In genomic region chr2:226048625-226049024, GRCh38 we compare ENCODE assay signal across 14 cellular contexts.
DNase-seq lines count a peak whose midpoint lies in the region; ATAC-seq and TF ChIP-seq lines count a peak whose summit lies in the region.
"Had no signal": no experiment of that assay in that cellular context is flagged by ENCODE, and none has a peak within 500 bp of the region (broad histone marks: within the 10 kb centered on the region; RNA-seq: fewer than 3 reads in every experiment).

No MANE protein-coding gene starts in this region.

- H3K36me3 ChIP-seq in MG63, result no peaks in the 10 kb centered on the region
- H3K36me3 ChIP-seq in lower lobe of right lung, result no peaks in the 10 kb centered on the region
- no peaks in the 10 kb centered on the region for H3K36me3 ChIP-seq in MM.1S (replicated peaks; ENCODE audit: insufficient read depth, low read length)

- H3K27me3 ChIP-seq in MG63 (no peaks in the 10 kb centered on the region), lower lobe of right lung (ENCODE audit: low read depth) (no peaks in the 10 kb centered on the region), MM.1S (replicated peaks; ENCODE audit: insufficient read depth, low read length) (no peaks in the 10 kb centered on the region)

- ATAC-seq in lower lobe of right lung, result peak; percentile 53 to 70

- H3K4me3 Mint-ChIP-seq in chondrocyte (ENCODE audit: unreplicated experiment), result no peak overlapping the region
- no peak overlapping the region for H3K4me3 Mint-ChIP-seq in activated T-cell treated with anti-CD3 and anti-CD28 coated beads, Interleukin-2, amount 50 U/mL, for 24 hours
- H3K4me3 Mint-ChIP-seq: CD4-positive, alpha-beta memory T cell; dendritic cell treated with granulocyte-macrophage colony-stimulating factor and Interleukin-4, amounts not matched to agents 40 ng/mL and 50 ng/mL, for 4 days had no signal

- no peak overlapping the region for H3K27ac ChIP-seq in lower lobe of right lung
- no peak overlapping the region for H3K27ac ChIP-seq in MM.1S (ENCODE audit: low read length)

- intact Hi-C loops in lower lobe of right lung (cut with DNase I), result no loop called here

- H3K36me3 Mint-ChIP-seq in chondrocyte (ENCODE audit: low read depth), result no peaks in the 10 kb centered on the region
- H3K36me3 Mint-ChIP-seq in activated T-cell treated with anti-CD3 and anti-CD28 coated beads, Interleukin-2, amount 50 U/mL, for 24 hours (ENCODE audit: low read depth), result no peaks in the 10 kb centered on the region
- H3K36me3 Mint-ChIP-seq: CD4-positive, alpha-beta memory T cell had no signal

- no peak overlapping the region for H3K4me3 ChIP-seq in MG63
- no peak overlapping the region for H3K4me3 ChIP-seq in lower lobe of right lung
- H3K4me3 ChIP-seq in MM.1S (ENCODE audit: low read length), result no peak overlapping the region

- H3K9me3 ChIP-seq in MG63 (no peaks in the 10 kb centered on the region), lower lobe of right lung (no peaks in the 10 kb centered on the region), MM.1S (replicated peaks; ENCODE audit: insufficient read depth, low read length) (no peaks in the 10 kb centered on the region)

- TF ChIP-seq CTCF in chondrocyte (IDR thresholded peaks at IDR 0.05) (peak; percentile 6), lower lobe of right lung (IDR thresholded peaks at IDR 0.05) (no peak), MM.1S (IDR thresholded peaks at IDR 0.05; ENCODE audit: low read length) (no peak)

- no peak overlapping the region for H3K9ac ChIP-seq in MM.1S (ENCODE audit: low read length)

- H4K20me1 ChIP-seq in MM.1S (ENCODE audit: insufficient read depth, low read length), result no peaks in the 10 kb centered on the region

- no peaks in the 10 kb centered on the region for H3K9me3 Mint-ChIP-seq in chondrocyte (ENCODE audit: low read depth)
- no peaks in the 10 kb centered on the region for H3K9me3 Mint-ChIP-seq in activated T-cell treated with anti-CD3 and anti-CD28 coated beads, Interleukin-2, amount 50 U/mL, for 24 hours
- H3K9me3 Mint-ChIP-seq: dendritic cell treated with granulocyte-macrophage colony-stimulating factor and Interleukin-4, amounts not matched to agents 40 ng/mL and 50 ng/mL, for 4 days had no signal

- H3K27ac Mint-ChIP-seq in chondrocyte (ENCODE audit: unreplicated experiment), result peak overlapping the region; percentile 59
- H3K27ac Mint-ChIP-seq in activated T-cell treated with anti-CD3 and anti-CD28 coated beads, Interleukin-2, amount 50 U/mL, for 24 hours, result no peak overlapping the region
- H3K27ac Mint-ChIP-seq: CD4-positive, alpha-beta memory T cell; dendritic cell treated with granulocyte-macrophage colony-stimulating factor and Interleukin-4, amounts not matched to agents 40 ng/mL and 50 ng/mL, for 4 days had no signal

- no peak overlapping the region for H2AFZ ChIP-seq in MM.1S (ENCODE audit: low read length)

- no peaks in the 10 kb centered on the region for H3F3A ChIP-seq in MM.1S (ENCODE audit: insufficient read depth, low read length)

- H3K4me1 ChIP-seq in lower lobe of right lung, result peaks cover 5% of the 10 kb centered on the region
- peaks cover 12% of the 10 kb centered on the region; the same call in 1 of the 2 replicates for H3K4me1 ChIP-seq in MM.1S (ENCODE audit: low read length)

- peak; percentile 36 for DNase-seq in AG08396 (ENCODE audit: low spot score)
- DNase-seq in MG63, result peak; percentile 42
- DNase-seq in chondrocyte (ENCODE audit: low spot score), result no peak
- no peak for DNase-seq in lower lobe of right lung
- no peak for DNase-seq in MM.1S
- no peak for DNase-seq in stimulated activated CD4-positive, alpha-beta T cell treated with anti-CD3 and anti-CD28 coated beads, Interleukin-12 subunit alpha, Interleukin-12 subunit beta, amount 100 ng/mL, for 4 hours
- no peak for DNase-seq in superior temporal gyrus (ENCODE audit: extremely low spot score)
- no peak for DNase-seq in activated T-cell treated with anti-CD3 and anti-CD28 coated beads, Interleukin-2, amount 50 U/mL, for 24 hours
- DNase-seq: activated T-cell treated with anti-CD3 and anti-CD28 coated beads, Interleukin-2, amount 50 U/mL, for 1 hour; CD4-positive, alpha-beta memory T cell; NCI-H526; posterior cingulate gyrus; T-helper 1 cell had no signal

- no peaks in the 10 kb centered on the region for H3K27me3 Mint-ChIP-seq in chondrocyte (ENCODE audit: low read depth)
- peaks cover 14% of the 10 kb centered on the region for H3K27me3 Mint-ChIP-seq in activated T-cell treated with anti-CD3 and anti-CD28 coated beads, Interleukin-2, amount 50 U/mL, for 24 hours
- H3K27me3 Mint-ChIP-seq: dendritic cell treated with granulocyte-macrophage colony-stimulating factor and Interleukin-4, amounts not matched to agents 40 ng/mL and 50 ng/mL, for 4 days had no signal

- H3K4me1 Mint-ChIP-seq in chondrocyte (ENCODE audit: low read depth), result peaks cover 9% of the 10 kb centered on the region
- no peaks in the 10 kb centered on the region for H3K4me1 Mint-ChIP-seq in activated T-cell treated with anti-CD3 and anti-CD28 coated beads, Interleukin-2, amount 50 U/mL, for 24 hours (ENCODE audit: low read depth)
- H3K4me1 Mint-ChIP-seq: CD4-positive, alpha-beta memory T cell had no signal

- no peak overlapping the region for H3K4me2 ChIP-seq in MM.1S (ENCODE audit: low read depth, low read length)

- no peaks in the 10 kb centered on the region for H3K9me2 ChIP-seq in MM.1S (replicated peaks; ENCODE audit: insufficient read depth, low read length)

- H3K79me2 ChIP-seq in MM.1S (ENCODE audit: low read length), result no peaks in the 10 kb centered on the region

Comparison
In these comparisons a context has a peak if more than half of its experiments do, and no peak if none do; other contexts are left out.
1. DNase-seq: peak in AG08396 (single experiment) and MG63 (single experiment); none in chondrocyte (single experiment), lower lobe of right lung (single experiment), MM.1S (single experiment), stimulated activated CD4-positive, alpha-beta T cell treated with anti-CD3 and anti-CD28 coated beads, Interleukin-12 subunit alpha, Interleukin-12 subunit beta, amount 100 ng/mL, for 4 hours (single experiment), superior temporal gyrus (single experiment) and activated T-cell treated with anti-CD3 and anti-CD28 coated beads, Interleukin-2, amount 50 U/mL, for 24 hours (single experiment).